ENCODE assay signal across 8 cellular contexts in the genomic region with DNA sequence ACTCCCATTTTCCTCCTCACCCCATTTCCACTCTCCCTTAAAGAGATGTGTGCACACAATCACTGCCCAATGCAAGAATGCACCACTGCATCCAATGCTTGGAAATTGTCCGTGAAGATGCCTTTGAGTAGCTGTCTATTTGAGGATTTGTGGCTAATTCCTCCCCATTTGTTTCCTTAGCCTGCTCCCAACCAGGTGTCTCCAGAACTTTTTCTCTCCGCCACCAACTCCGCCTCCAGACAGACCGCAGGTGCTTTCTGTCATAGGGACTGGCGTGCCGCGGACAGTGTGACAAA. TPM values are rescaled to one million over a fixed set of nuclear protein-coding genes. Genes with fewer than 3 reads are reported as not detected.
DNase-seq lines count a peak whose midpoint lies in the region; TF ChIP-seq lines count a peak whose summit lies in the region.

No MANE protein-coding gene starts in this region.

- H3K9me3 Mint-ChIP-seq in Caco-2 (ENCODE audit: unreplicated experiment) = peaks cover 3% of the 10 kb centered on the region

- intact Hi-C loops in Caco-2 (cut with micrococcal nuclease; ENCODE audit: unreplicated experiment) (loop anchor here (1.0 to 2.0 kb wide), 2 partner anchors 106 to 300 kb away; a partner anchor contains a TSS), spleen (cut with DNase I; ENCODE audit: low total_unique reads) (loop anchor here (10.0 kb wide), 1 partner anchor 226 kb away; no protein-coding TSS in a partner anchor)

- WGBS in spleen, 5 donors = 0 to 3% (median 1%) methylated on average over 7 of the region's 7 CpGs

- TF ChIP-seq POLR2A in spleen (IDR thresholded peaks at IDR 0.05) = no peak

- H3K9me3 ChIP-seq in Caco-2 (no peaks in the 10 kb centered on the region), SK-N-MC (ENCODE audit: low read depth, low read length) (no peaks in the 10 kb centered on the region), spleen (no peaks in the 10 kb centered on the region)

- TF ChIP-seq CTCF in Caco-2 (IDR thresholded peaks at IDR 0.05; ENCODE audit: insufficient read depth in 1 of 2, low read depth in 1 of 2, low read length in 1 of 2, severe bottlenecking in 1 of 2, unreplicated experiment in 1 of 2) (no peak), foreskin fibroblast (IDR thresholded peaks at IDR 0.05; ENCODE audit: low read depth, low read length) (no peak), spleen (IDR thresholded peaks at IDR 0.05 in 8 of 11, conservative IDR thresholded peaks at IDR 0.05 in 3 of 11) (no peak)

- H3K27me3 Mint-ChIP-seq in Caco-2 (ENCODE audit: insufficient read depth, unreplicated experiment) = no peaks in the 10 kb centered on the region

- DNase-seq in Caco-2 (no peak), H7 (no peak), SK-N-MC (ENCODE audit: low read depth, low spot score) (no peak), foreskin fibroblast (no peak), spleen (no peak), mucosa of gallbladder (ENCODE audit: low spot score) (no peak), DMS114 treated with DMSO at 0.1 percent for 48 hours (lab: John Stamatoyannopoulos, UW; ENCODE audit: unreplicated experiment) (no peak)
- DNase-seq in stimulated activated CD4-positive, alpha-beta T cell treated with anti-CD3 and anti-CD28 coated beads, Interleukin-4, amount 100 ng/mL, for 1 hour = no peak

- peaks cover 47% of the 10 kb centered on the region for H3K36me3 Mint-ChIP-seq in Caco-2 (ENCODE audit: insufficient read depth, unreplicated experiment)

- H3K27me3 ChIP-seq in Caco-2 (replicated peaks; ENCODE audit: control insufficient read depth, insufficient read depth, low read length) = no peaks in the 10 kb centered on the region
- H3K27me3 ChIP-seq in H7 (ENCODE audit: control insufficient read depth, insufficient read depth, low read length) = no peaks in the 10 kb centered on the region
- no peaks in the 10 kb centered on the region for H3K27me3 ChIP-seq in spleen (replicated peaks in 1 of 7)

- H3K27ac ChIP-seq in SK-N-MC (0 out of 2 replicates have a peak overlapping the region, but pooled peaks have one; percentile 27), spleen (peak overlapping the region; percentile 78 to 98 (median 93))

- H3K4me3 Mint-ChIP-seq in Caco-2 (ENCODE audit: unreplicated experiment) = peak overlapping the region; percentile 97

- H3K4me1 ChIP-seq in Caco-2 = peaks cover 22% of the 10 kb centered on the region
- H3K4me1 ChIP-seq in spleen = peaks cover 48 to 90% (median 83%) of the 10 kb centered on the region in 6 donors

- no peaks in the 10 kb centered on the region for H3K36me3 ChIP-seq in Caco-2 (ENCODE audit: control insufficient read depth, insufficient read depth, low read length)
- H3K36me3 ChIP-seq in H7 (replicated peaks; ENCODE audit: control insufficient read depth, insufficient read depth, low read length) = no peaks in the 10 kb centered on the region
- H3K36me3 ChIP-seq in SK-N-MC (ENCODE audit: insufficient read depth, low read length) = no peaks in the 10 kb centered on the region; the same call in 1 of the 2 replicates
- H3K36me3 ChIP-seq in spleen = no peaks in the 10 kb centered on the region

- peak overlapping the region; percentile 77 for H3K9ac ChIP-seq in SK-N-MC (ENCODE audit: insufficient read length)

- TSS peak; percentile 13 for BruUV-seq in Caco-2 (replicated peaks; lab: Mats Ljungman, UMichigan)

- H3K27ac Mint-ChIP-seq in Caco-2 (ENCODE audit: unreplicated experiment) = peak overlapping the region; percentile 98

- POLR2A ChIA-PET in Caco-2 (lab: Charles Lee) = no interaction called here

- peaks cover 40% of the 10 kb centered on the region for H3K4me1 Mint-ChIP-seq in Caco-2 (ENCODE audit: low read depth, unreplicated experiment)

- H3K4me3 ChIP-seq in Caco-2 (ENCODE audit: low read depth, low read length) = peak overlapping the region; percentile 48
- peak overlapping the region; percentile 91 for H3K4me3 ChIP-seq in H7 (ENCODE audit: insufficient read depth, low read depth, low read length)
- H3K4me3 ChIP-seq in SK-N-MC = peak overlapping the region; percentile 98
- H3K4me3 ChIP-seq in foreskin fibroblast (ENCODE audit: low read depth in 1 of 2, low read length in 2 of 2) = peak overlapping the region; percentile 90 to 98
- H3K4me3 ChIP-seq in spleen = peak overlapping the region; percentile 65 to 95 (median 87)

- CTCF ChIA-PET in Caco-2 (lab: Charles Lee) = no interaction called here

RNA-seq across cellular contexts. Expression of a gene that starts 0.5 kb away (rescaled TPM):
- total RNA-seq in Caco-2 (2022) (154 and 155 TPM in 2 replicates), spleen (100 to 1,000 TPM in 4 of 7 donors, 10 to 100 TPM in 3; 82.7 to 134 (median 103) TPM), mucosa of gallbladder (158 TPM)
- 75.3 and 88.8 TPM in 2 replicates for total RNA-seq in H7 (2014; rRNA removed; shearing (Covaris generic))
- polyA plus RNA-seq in spleen = 10 to 100 TPM; 28.8 to 39.6 (median 34.5) TPM

Comparison
In these comparisons a context has a peak if more than half of its experiments do, and no peak if none do; other contexts are left out.
1. H3K4me3 ChIP-seq: peak in every context shown above with its lines; median percentile 98 in SK-N-MC; 94 in foreskin fibroblast; 91 in H7; 87 in spleen; 48 in Caco-2.